8 cellular contexts compared by ENCODE assay signal in the genomic region with DNA sequence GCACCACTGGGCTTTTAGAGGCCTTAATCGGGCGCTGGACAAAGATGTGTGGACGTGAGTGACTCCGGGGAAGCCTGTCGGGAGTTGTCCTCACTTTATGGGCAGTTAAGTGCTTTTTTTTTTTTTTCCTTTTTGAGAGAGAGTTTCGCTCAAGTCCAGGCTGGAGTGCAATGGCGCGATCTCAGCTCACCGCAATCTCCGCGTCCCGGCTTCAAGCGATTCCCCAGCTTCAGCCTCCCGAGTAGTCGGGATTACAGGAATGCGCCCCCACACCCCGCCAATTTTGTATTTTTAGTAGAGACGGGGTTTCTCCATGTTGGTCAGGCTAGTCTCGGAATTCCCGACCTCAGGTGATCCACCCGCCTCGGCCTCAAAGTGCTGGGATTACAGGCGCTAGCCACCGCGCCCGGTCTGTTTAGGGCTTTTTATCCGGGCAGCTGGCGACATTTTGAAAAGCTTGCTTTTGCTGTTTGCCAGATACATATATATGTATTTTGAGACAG. TPM values are rescaled to one million over a fixed set of nuclear protein-coding genes. Genes with fewer than 3 reads are reported as not detected.
DNase-seq lines count a peak whose midpoint lies in the region; ATAC-seq and TF ChIP-seq lines count a peak whose summit lies in the region.

No MANE protein-coding gene starts in this region.

- H3K27ac Mint-ChIP-seq in effector memory CD8-positive, alpha-beta T cell: peak overlapping the region; percentile 67 to 88
- peak overlapping the region; percentile 57 to 74 for H3K27ac Mint-ChIP-seq in natural killer cell treated with Interleukin-12 subunit alpha and Interleukin-12 subunit beta and Interleukin-15 and Interleukin-18, amount 100 ng/mL, for 72 hours

- H3K79me2 ChIP-seq in Loucy (ENCODE audit: insufficient read depth, low read length): peaks cover 56% of the 10 kb centered on the region

- no peak for DNase-seq in effector memory CD8-positive, alpha-beta T cell
- no peak for DNase-seq in natural killer cell treated with Interleukin-12 subunit alpha and Interleukin-12 subunit beta and Interleukin-15 and Interleukin-18, amount 100 ng/mL, for 72 hours (ENCODE audit: low spot score)
- DNase-seq in NCI-H128 (lab: John Stamatoyannopoulos, UW; ENCODE audit: unreplicated experiment) (no peak), GM19240 (ENCODE audit: insufficient read length, low spot score) (no peak), NCI-H345 treated with DMSO at 0.1 percent for 48 hours (lab: John Stamatoyannopoulos, UW; ENCODE audit: unreplicated experiment) (no peak)
- DNase-seq in activated CD8-positive, alpha-beta memory T cell treated with anti-CD3 and anti-CD28 coated beads, Interleukin-2, amount 50 U/mL, for 4 hours: no peak

- H3K9me3 ChIP-seq in BLaER1 treated with 17β-estradiol and CSF1 and Interleukin-3, amounts not matched to agents 10 nM and 100 nM (replicated peaks in 1 of 11): no peaks in the 10 kb centered on the region
- H3K9me3 ChIP-seq in Loucy (ENCODE audit: insufficient read depth, low read depth, low read length): no peaks in the 10 kb centered on the region

- H3K36me3 ChIP-seq in BLaER1 treated with 17β-estradiol and CSF1 and Interleukin-3, amounts not matched to agents 10 nM and 100 nM: peaks cover 5 to 65% (median 48%) of the 10 kb centered on the region in 11 experiments; a peak in 20 of 22 replicates
- peaks cover 3% of the 10 kb centered on the region; the same call in 1 of the 2 replicates for H3K36me3 ChIP-seq in Loucy (ENCODE audit: insufficient read depth, low read length)

- H3K9ac ChIP-seq in BLaER1 treated with 17β-estradiol and CSF1 and Interleukin-3, amounts not matched to agents 10 nM and 100 nM: peak overlapping the region; percentile 62 to 96 (median 92); a peak in 20 of 22 replicates
- peak overlapping the region; percentile 59 for H3K9ac ChIP-seq in Loucy (ENCODE audit: low read depth, low read length, poor library complexity, severe bottlenecking)

- peaks cover 51 to 68% (median 62%) of the 10 kb centered on the region in 10 experiments for H3K4me1 ChIP-seq in BLaER1 treated with 17β-estradiol and CSF1 and Interleukin-3, amounts not matched to agents 10 nM and 100 nM
- H3K4me1 ChIP-seq in Loucy (ENCODE audit: insufficient read depth, low read length, poor library complexity, severe bottlenecking): peaks cover 38% of the 10 kb centered on the region

- peak overlapping the region; percentile 83 to 97 (median 95) for H3K4me2 ChIP-seq in BLaER1 treated with 17β-estradiol and CSF1 and Interleukin-3, amounts not matched to agents 10 nM and 100 nM
- H3K4me2 ChIP-seq in Loucy (ENCODE audit: low read depth, low read length, poor library complexity, severe bottlenecking): peak overlapping the region; percentile 83

- H3K9me3 Mint-ChIP-seq in effector memory CD8-positive, alpha-beta T cell: no peaks in the 10 kb centered on the region
- H3K9me3 Mint-ChIP-seq in natural killer cell treated with Interleukin-12 subunit alpha and Interleukin-12 subunit beta and Interleukin-15 and Interleukin-18, amount 100 ng/mL, for 72 hours: no peaks in the 10 kb centered on the region

- H2AFZ ChIP-seq in Loucy (ENCODE audit: low read length): no peak overlapping the region

- peak overlapping the region; percentile 88 to 94 for H3K4me3 Mint-ChIP-seq in effector memory CD8-positive, alpha-beta T cell
- peak overlapping the region; percentile 93 for H3K4me3 Mint-ChIP-seq in natural killer cell treated with Interleukin-12 subunit alpha and Interleukin-12 subunit beta and Interleukin-15 and Interleukin-18, amount 100 ng/mL, for 72 hours

- no peaks in the 10 kb centered on the region for H3K9me2 ChIP-seq in Loucy (replicated peaks; ENCODE audit: low read depth, low read length)

- TF ChIP-seq CTCF in Loucy (conservative IDR thresholded peaks at IDR 0.05; ENCODE audit: low read length): no peak

- peaks cover 5% of the 10 kb centered on the region; the same call in 1 of the 2 replicates for H3F3A ChIP-seq in Loucy (ENCODE audit: low read depth)

- H3K36me3 Mint-ChIP-seq in effector memory CD8-positive, alpha-beta T cell (ENCODE audit: insufficient read depth): peaks cover 9% of the 10 kb centered on the region
- H3K36me3 Mint-ChIP-seq in natural killer cell treated with Interleukin-12 subunit alpha and Interleukin-12 subunit beta and Interleukin-15 and Interleukin-18, amount 100 ng/mL, for 72 hours: peaks cover 4% of the 10 kb centered on the region

- H3K4me3 ChIP-seq in BLaER1 treated with 17β-estradiol and CSF1 and Interleukin-3, amounts not matched to agents 10 nM and 100 nM: peak overlapping the region; percentile 60 to 88 (median 73)
- peak overlapping the region; percentile 84 for H3K4me3 ChIP-seq in Loucy (ENCODE audit: low read length, poor library complexity, severe bottlenecking)

- no peaks in the 10 kb centered on the region for H3K27me3 ChIP-seq in BLaER1 treated with 17β-estradiol and CSF1 and Interleukin-3, amounts not matched to agents 10 nM and 100 nM
- no peaks in the 10 kb centered on the region for H3K27me3 ChIP-seq in Loucy (ENCODE audit: insufficient read depth, low read length, poor library complexity, severe bottlenecking)

- H3K4me1 Mint-ChIP-seq in effector memory CD8-positive, alpha-beta T cell (ENCODE audit: low read depth in 2 of 2): peaks cover 14 to 16% of the 10 kb centered on the region in 2 donors
- H3K4me1 Mint-ChIP-seq in natural killer cell treated with Interleukin-12 subunit alpha and Interleukin-12 subunit beta and Interleukin-15 and Interleukin-18, amount 100 ng/mL, for 72 hours (ENCODE audit: low read depth in 2 of 2): peaks cover 18 to 20% of the 10 kb centered on the region in 2 donors

- peak overlapping the region in 9 of 11 experiments; percentile 9 to 65 (median 32); a peak in 11 of 22 replicates for H3K27ac ChIP-seq in BLaER1 treated with 17β-estradiol and CSF1 and Interleukin-3, amounts not matched to agents 10 nM and 100 nM

- H3K27me3 Mint-ChIP-seq in effector memory CD8-positive, alpha-beta T cell: no peaks in the 10 kb centered on the region
- no peaks in the 10 kb centered on the region for H3K27me3 Mint-ChIP-seq in natural killer cell treated with Interleukin-12 subunit alpha and Interleukin-12 subunit beta and Interleukin-15 and Interleukin-18, amount 100 ng/mL, for 72 hours

- ATAC-seq in effector memory CD8-positive, alpha-beta T cell (replicated peaks): no peak
- no peak for ATAC-seq in natural killer cell treated with Interleukin-12 subunit alpha and Interleukin-12 subunit beta and Interleukin-15 and Interleukin-18, amount 100 ng/mL, for 72 hours

- peaks cover 56 to 96% (median 62%) of the 10 kb centered on the region in 11 experiments for H4K20me1 ChIP-seq in BLaER1 treated with 17β-estradiol and CSF1 and Interleukin-3, amounts not matched to agents 10 nM and 100 nM
- peaks cover 54% of the 10 kb centered on the region for H4K20me1 ChIP-seq in Loucy (ENCODE audit: insufficient read depth, low read length, poor library complexity, severe bottlenecking)

RNA-seq across cellular contexts. Expression of gene MSH6, which starts 1.5 kb away (rescaled TPM):
- 10 to 100 TPM; 62.7 to 81.2 TPM for total RNA-seq in natural killer cell treated with Interleukin-12 subunit alpha and Interleukin-12 subunit beta and Interleukin-15 and Interleukin-18, amount 100 ng/mL, for 72 hours
